8 cellular contexts compared by ENCODE assay signal in the genomic region with DNA sequence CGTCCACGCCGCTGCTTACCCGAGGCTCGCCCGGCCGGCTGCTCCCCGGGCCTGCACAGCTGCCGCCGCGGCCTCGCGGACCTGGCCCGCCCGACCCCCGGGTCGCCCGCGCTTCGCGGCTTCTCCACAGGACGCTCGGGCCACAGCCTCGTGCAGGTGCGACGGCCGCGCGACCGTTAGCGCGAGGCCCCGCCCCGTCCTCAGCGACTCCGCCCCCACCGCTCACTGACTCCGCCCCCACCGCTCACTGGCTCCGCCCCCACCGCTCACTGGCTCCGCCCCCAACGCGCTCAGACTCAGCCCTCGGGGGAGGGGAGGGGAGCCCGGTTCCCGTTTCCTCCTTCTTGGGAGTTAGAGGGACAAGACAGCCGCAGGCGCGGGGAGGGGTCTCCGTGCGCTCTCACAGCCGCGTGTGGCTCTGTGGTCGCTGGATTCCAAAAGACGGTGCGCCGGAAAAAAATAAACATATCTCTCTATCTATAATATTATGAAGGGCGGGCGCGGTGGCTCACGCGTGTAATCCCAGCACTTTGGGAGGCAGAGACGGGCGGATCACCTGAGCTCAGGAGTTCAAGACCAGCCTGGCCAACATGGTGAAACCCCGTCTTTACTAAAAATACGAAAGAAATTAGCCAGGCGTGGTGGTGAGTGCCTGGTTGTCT. TPM values are rescaled to one million over a fixed set of nuclear protein-coding genes. Genes with fewer than 3 reads are reported as not detected.
DNase-seq lines count a peak whose midpoint lies in the region; ATAC-seq and TF ChIP-seq lines count a peak whose summit lies in the region.

A gene with protein sequence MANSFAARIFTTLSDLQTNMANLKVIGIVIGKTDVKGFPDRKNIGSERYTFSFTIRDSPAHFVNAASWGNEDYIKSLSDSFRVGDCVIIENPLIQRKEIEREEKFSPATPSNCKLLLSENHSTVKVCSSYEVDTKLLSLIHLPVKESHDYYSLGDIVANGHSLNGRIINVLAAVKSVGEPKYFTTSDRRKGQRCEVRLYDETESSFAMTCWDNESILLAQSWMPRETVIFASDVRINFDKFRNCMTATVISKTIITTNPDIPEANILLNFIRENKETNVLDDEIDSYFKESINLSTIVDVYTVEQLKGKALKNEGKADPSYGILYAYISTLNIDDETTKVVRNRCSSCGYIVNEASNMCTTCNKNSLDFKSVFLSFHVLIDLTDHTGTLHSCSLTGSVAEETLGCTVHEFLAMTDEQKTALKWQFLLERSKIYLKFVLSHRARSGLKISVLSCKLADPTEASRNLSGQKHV (minus strand): TSS at position 191 of the 662 bp plus-strand sequence. CDS start 3,989 bp downstream, outside the sequence.

- ATAC-seq in left lobe of liver, result no peak
- no peak for ATAC-seq in GM19395 (IDR thresholded peaks at IDR 0.05; ENCODE audit: unreplicated experiment)

- CTCF ChIA-PET in AG04450 (lab: Charles Lee), result interaction anchor here (2.0 kb wide), 1 partner anchor 57 kb away, joined by 6 read pairs; no protein-coding TSS in a partner anchor

- peaks cover 3% of the 10 kb centered on the region; the same call in 1 of the 2 replicates for H3K9me3 ChIP-seq in AG04450 (ENCODE audit: control insufficient read depth, insufficient read depth, low read length)

- H3K27me3 ChIP-seq in AG04450 (ENCODE audit: control insufficient read depth, insufficient read depth, low read length), result peaks cover 20% of the 10 kb centered on the region

- POLR2A ChIA-PET in AG04450 (lab: Yijun Ruan, JAX), result no interaction called here

- H3K4me3 ChIP-seq in AG04450 (ENCODE audit: low read depth, low read length), result 0 out of 2 replicates have a peak within 1 kb of the TSS, but pooled peaks have one; percentile 7

- no peak for DNase-seq in AG04450 (ENCODE audit: low read depth, low spot score)
- peak; percentile 86 for DNase-seq in NCI-H2227 (lab: John Stamatoyannopoulos, UW; ENCODE audit: unreplicated experiment)
- peak; percentile 11 for DNase-seq in activated naive CD4-positive, alpha-beta T cell treated with Interleukin-2 at 50 U/mL for 16 hours
- peak; percentile 89 for DNase-seq in iPS-NIHi11 (ENCODE audit: low spot score)
- peak; percentile 14 to 48 (median 19) for DNase-seq in stimulated activated CD4-positive, alpha-beta T cell treated with anti-CD3 and anti-CD28 coated beads, TNF-alpha, amount 100 ng/mL, for 48 hours (ENCODE audit: low read depth in 3 of 3)
- no peak for DNase-seq in left lobe of liver (ENCODE audit: low spot score)
- no peak for DNase-seq in GM19238 (ENCODE audit: insufficient read length, low spot score)

- no peak for TF ChIP-seq CTCF in AG04450 (IDR thresholded peaks at IDR 0.05; ENCODE audit: low read depth, low read length)

- H3K27ac ChIP-seq in AG04450 (ENCODE audit: low read depth, low read length), result no peak within 1 kb of the TSS

RNA-seq across cellular contexts. Expression of the gene that starts here (rescaled TPM):
- 0.04 TPM in 1 of 2 replicates, not detected in the other for polyA plus RNA-seq in AG04450 (2011; rRNA removed)
- polyA minus RNA-seq in AG04450 (2011; rRNA and poly(A)+ RNA removed), result not detected in 2 replicates
- 0.20 TPM for total RNA-seq in left lobe of liver

Comparison
In these comparisons a context has a peak if more than half of its experiments do, and no peak if none do; other contexts are left out.
1. DNase-seq: peak in NCI-H2227 (single experiment), activated naive CD4-positive, alpha-beta T cell treated with Interleukin-2 at 50 U/mL for 16 hours (single experiment), iPS-NIHi11 (single experiment) and stimulated activated CD4-positive, alpha-beta T cell treated with anti-CD3 and anti-CD28 coated beads, TNF-alpha, amount 100 ng/mL, for 48 hours (3 of 3); none in AG04450 (single experiment), left lobe of liver (single experiment) and GM19238 (single experiment).